24 cellular contexts compared by ENCODE assay signal in genomic region chr2:117339980-117340379, GRCh38.
DNase-seq lines count a peak whose midpoint lies in the region; ATAC-seq, FAIRE-seq and TF ChIP-seq lines count a peak whose summit lies in the region.
"Had no signal": no experiment of that assay in that cellular context is flagged by ENCODE, and none has a peak within 500 bp of the region (broad histone marks: within the 10 kb centered on the region; RNA-seq: fewer than 3 reads in every experiment).

No MANE protein-coding gene starts in this region.

- H3K4me3 ChIP-seq in pancreas (no peak overlapping the region), thyroid gland (replicated peaks in 1 of 3) (no peak overlapping the region)
- H3K4me3 ChIP-seq: A549; BLaER1 treated with 17β-estradiol and CSF1 and Interleukin-3, amounts not matched to agents 10 nM and 100 nM had no signal

- H3K27me3 ChIP-seq in pancreas (no peaks in the 10 kb centered on the region), thyroid gland (no peaks in the 10 kb centered on the region)
- H3K27me3 ChIP-seq: BE2C; BLaER1 treated with 17β-estradiol and CSF1 and Interleukin-3, amounts not matched to agents 10 nM and 100 nM had no signal

- ATAC-seq in pancreas = no peak
- no peak for ATAC-seq in HG02571 (IDR thresholded peaks at IDR 0.05; ENCODE audit: unreplicated experiment)
- ATAC-seq: A549, HCT116 had no signal

- no peak for TF ChIP-seq POLR2A in thyroid gland (IDR thresholded peaks at IDR 0.05)

- H3K27ac ChIP-seq in pancreas = no peak overlapping the region
- H3K27ac ChIP-seq in thyroid gland = no peak overlapping the region
- H3K27ac ChIP-seq: A549; BLaER1 treated with 17β-estradiol and CSF1 and Interleukin-3, amounts not matched to agents 10 nM and 100 nM had no signal

- TF ChIP-seq CTCF in pancreas (IDR thresholded peaks at IDR 0.05) = no peak
- no peak for TF ChIP-seq CTCF in thyroid gland (IDR thresholded peaks at IDR 0.05)

- no peaks in the 10 kb centered on the region for H3K9me3 ChIP-seq in pancreas
- no peaks in the 10 kb centered on the region for H3K9me3 ChIP-seq in thyroid gland
- H3K9me3 ChIP-seq: A549; BE2C; BLaER1 treated with 17β-estradiol and CSF1 and Interleukin-3, amounts not matched to agents 10 nM and 100 nM had no signal

- DNase-seq in pancreas (no peak), epidermal melanocyte (ENCODE audit: insufficient read length, low spot score) (no peak), thyroid gland (no peak), NCI-H774 (lab: John Stamatoyannopoulos, UW) (no peak)
- DNase-seq: ACHN; AML-193; BE2C; CD4-positive, alpha-beta T cell; CD8-positive, alpha-beta memory T cell; DMS 273 treated with DMSO at 0.1 percent for 48 hours; DMS79; EL; GF-D8; H9 had no signal

- H3K36me3 ChIP-seq in pancreas (no peaks in the 10 kb centered on the region), thyroid gland (no peaks in the 10 kb centered on the region)
- H3K36me3 ChIP-seq: BE2C; BLaER1 treated with 17β-estradiol and CSF1 and Interleukin-3, amounts not matched to agents 10 nM and 100 nM had no signal

- intact Hi-C loops in pancreas (cut with DNase I) (no loop called here), thyroid gland (cut with DNase I) (no loop called here)

- H3K4me1 ChIP-seq in pancreas (no peaks in the 10 kb centered on the region), thyroid gland (no peaks in the 10 kb centered on the region)
- H3K4me1 ChIP-seq: A549; BE2C; BLaER1 treated with 17β-estradiol and CSF1 and Interleukin-3, amounts not matched to agents 10 nM and 100 nM had no signal

- FAIRE-seq in G401.6 (lab: Jason Lieb, UNC) (peak; percentile 95), TTC549 (lab: Jason Lieb, UNC) (peak; percentile 91), endometrium (lab: Jason Lieb, UNC) (peak; percentile 83), pancreas (lab: Jason Lieb, UNC) (peak; percentile 69)
- FAIRE-seq: A549, D721Med, GM12892, H1 had no signal

- 46 to 69% methylated on average over 3 of the region's 3 CpGs for WGBS in pancreas, 2 donors
- WGBS in thyroid gland, 2 donors = 82 to 85% methylated on average over 3 of the region's 3 CpGs
